In the genomic region with DNA sequence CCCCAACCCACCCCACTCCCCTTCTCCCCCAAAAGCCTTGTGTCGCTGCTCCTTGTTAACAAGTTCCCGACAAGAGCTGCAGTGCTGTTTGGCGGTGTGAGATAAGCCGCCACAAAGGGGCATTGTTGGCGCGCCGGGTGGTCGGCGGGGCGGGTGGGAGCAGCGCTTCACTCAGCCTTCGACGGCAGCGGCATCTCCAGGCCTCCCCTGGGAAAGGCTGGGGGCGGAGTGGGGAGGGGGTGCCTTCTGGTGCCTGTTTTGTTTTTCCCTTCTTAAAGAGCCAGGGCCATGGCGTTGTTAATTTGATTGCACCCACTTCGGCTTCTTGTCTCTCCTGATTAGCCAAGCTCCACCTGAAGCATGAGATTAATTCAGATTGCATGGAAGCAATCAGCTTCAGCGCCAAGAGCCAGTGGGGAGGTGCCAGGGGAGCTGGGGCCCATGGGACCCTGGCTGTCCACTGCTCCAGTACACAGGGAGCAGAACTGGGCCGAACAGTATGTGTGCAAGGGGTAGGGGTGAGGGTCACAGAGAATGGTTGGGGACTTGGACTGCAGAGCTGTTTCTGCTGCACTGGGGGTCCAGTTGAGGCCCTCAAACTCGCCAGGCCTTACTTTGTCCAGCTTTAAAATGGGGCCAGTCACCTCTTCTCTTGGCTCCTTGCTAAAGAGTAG, we compare ENCODE assay signal across 1 cellular context.
TF ChIP-seq lines count a peak whose summit lies in the region.

No MANE protein-coding gene starts in this region.

TF ChIP-seq in GM23338, 12 proteins besides CTCF, POLR2A, EP300 and RAD21 (continued from another document):
- TF ChIP-seq STAT1 (IDR thresholded peaks at IDR 0.05; ENCODE audit: unreplicated experiment): no peak
TF ChIP-seq in GM23338: peak in this region for 0.
